ENCODE assay signal across 21 cellular contexts in genomic region chr16:48492131-48492530, GRCh38.
DNase-seq lines count a peak whose midpoint lies in the region; ATAC-seq and TF ChIP-seq lines count a peak whose summit lies in the region.
"Had no signal": no experiment of that assay in that cellular context is flagged by ENCODE, and none has a peak within 500 bp of the region (broad histone marks: within the 10 kb centered on the region; RNA-seq: fewer than 3 reads in every experiment).

No MANE protein-coding gene starts in this region.

- no peak for TF ChIP-seq EP300 in gastroesophageal sphincter (IDR thresholded peaks at IDR 0.05)

- TF ChIP-seq POLR2A in body of pancreas (IDR thresholded peaks at IDR 0.05) (no peak), gastroesophageal sphincter (IDR thresholded peaks at IDR 0.05) (no peak)

- H3K27me3 Mint-ChIP-seq in mesothelial cell of epicardium (ENCODE audit: low read depth), result peaks cover 17% of the 10 kb centered on the region

- peaks cover 8% of the 10 kb centered on the region for H3K4me1 ChIP-seq in body of pancreas
- peaks cover 2 to 12% (median 4%) of the 10 kb centered on the region in 3 donors for H3K4me1 ChIP-seq in gastroesophageal sphincter
- H3K4me1 ChIP-seq: colonic mucosa, spleen had no signal

- intact Hi-C loops in body of pancreas (cut with DNase I), result loop anchor here (10.0 kb wide), 1 partner anchor 67 kb away; no protein-coding TSS in a partner anchor

- TF ChIP-seq CTCF in body of pancreas (IDR thresholded peaks at IDR 0.05) (no peak), gastroesophageal sphincter (IDR thresholded peaks at IDR 0.05) (no peak), mesothelial cell of epicardium (IDR thresholded peaks at IDR 0.05; ENCODE audit: unreplicated experiment) (no peak)

- H3K27me3 ChIP-seq in body of pancreas, result no peaks in the 10 kb centered on the region
- no peaks in the 10 kb centered on the region for H3K27me3 ChIP-seq in gastroesophageal sphincter
- H3K27me3 ChIP-seq: colonic mucosa, spleen had no signal

- no peaks in the 10 kb centered on the region for H3K36me3 Mint-ChIP-seq in mesothelial cell of epicardium
- H3K36me3 Mint-ChIP-seq: naive B cell had no signal

- H3K27ac ChIP-seq in body of pancreas (peak overlapping the region in 1 of 4 donors; percentile 3), gastroesophageal sphincter (peak overlapping the region in 2 of 4 donors; percentile 34 to 46)
- H3K27ac ChIP-seq: colonic mucosa, KMS-11, spleen had no signal

- H3K4me1 Mint-ChIP-seq in mesothelial cell of epicardium, result peaks cover 3% of the 10 kb centered on the region

- no peak overlapping the region for H3K4me3 Mint-ChIP-seq in mesothelial cell of epicardium
- H3K4me3 Mint-ChIP-seq: naive B cell had no signal

- H3K4me3 ChIP-seq in body of pancreas (no peak overlapping the region), gastroesophageal sphincter (no peak overlapping the region), skeletal muscle cell (ENCODE audit: low read depth, low read length) (no peak overlapping the region)
- H3K4me3 ChIP-seq: colonic mucosa, lung, spleen had no signal

- DNase-seq in MV-4-11 (lab: John Stamatoyannopoulos, UW) (peak; percentile 56), body of pancreas (no peak), skeletal muscle cell (ENCODE audit: low read depth) (peak; percentile 85), mesothelial cell of epicardium (ENCODE audit: low spot score in 2 of 2, unreplicated experiment in 2 of 2) (no peak)
- DNase-seq: activated CD4-positive, alpha-beta T cell treated with anti-CD3 and anti-CD28 coated beads for 48 hours; activated CD8-positive, alpha-beta memory T cell treated with anti-CD3 and anti-CD28 coated beads, Interleukin-2, amount 50 U/mL, for 4 hours; activated gamma-delta T cell; colonic mucosa; naive B cell; NCI-H1417 treated with DMSO at 0.1 percent for 48 hours; NCI-H2171; NCI-H748 treated with DMSO at 0.1 percent for 48 hours; posterior cingulate gyrus; spleen; stimulated activated CD8-positive, alpha-beta memory T cell treated with anti-CD3 and anti-CD28 coated beads, Interleukin-4, amount 100 ng/mL, for 48 hours had no signal

- 56 to 70% methylated on average over 3 of the region's 3 CpGs for WGBS in body of pancreas, 2 donors
- WGBS in gastroesophageal sphincter (ENCODE audit: low coverage in 1 of 2), 2 donors, result 72 to 85% methylated on average over 3 of the region's 3 CpGs

- H3K9me3 ChIP-seq in body of pancreas (no peaks in the 10 kb centered on the region), gastroesophageal sphincter (peaks cover 0 to 5% (median 0%) of the 10 kb centered on the region in 3 donors)
- H3K9me3 ChIP-seq: colonic mucosa had no signal

- no peaks in the 10 kb centered on the region for H3K36me3 ChIP-seq in body of pancreas (replicated peaks in 1 of 2; ENCODE audit: insufficient read depth in 1 of 2, low read depth in 2 of 2)
- no peaks in the 10 kb centered on the region for H3K36me3 ChIP-seq in gastroesophageal sphincter
- H3K36me3 ChIP-seq: colonic mucosa, spleen had no signal

- no peak overlapping the region for H3K27ac Mint-ChIP-seq in mesothelial cell of epicardium

- peak; percentile 30 for ATAC-seq in body of pancreas
- peak; percentile 77 for ATAC-seq in gastroesophageal sphincter
- no peak for ATAC-seq in GM21367 (IDR thresholded peaks at IDR 0.05; ENCODE audit: unreplicated experiment)
- ATAC-seq in GM18873 (IDR thresholded peaks at IDR 0.05; ENCODE audit: low FRiP score, unreplicated experiment), result no peak
- ATAC-seq: Panc1 had no signal

- H3K9me3 Mint-ChIP-seq in mesothelial cell of epicardium, result peaks cover 14% of the 10 kb centered on the region

Comparison
In these comparisons a context has a peak if more than half of its experiments do, and no peak if none do; other contexts are left out.
1. DNase-seq: peak in MV-4-11 (single experiment) and skeletal muscle cell (single experiment); none in body of pancreas (0 of 4) and mesothelial cell of epicardium (0 of 2).
2. ATAC-seq: peak in body of pancreas (single experiment) and gastroesophageal sphincter (single experiment); none in GM21367 (single experiment) and GM18873 (single experiment).